Comparison of ENCODE assay signal across 29 cellular contexts in genomic region chr3:157412323-157412845, GRCh38. TPM values are rescaled to one million over a fixed set of nuclear protein-coding genes. Genes with fewer than 3 reads are reported as not detected.
"Had no signal": no experiment of that assay in that cellular context is flagged by ENCODE, and none has a peak within 500 bp of the region (broad histone marks: within the 10 kb centered on the region; RNA-seq: fewer than 3 reads in every experiment).

No MANE protein-coding gene starts in this region.

- H3K27ac ChIP-seq: KMS-11, SJCRH30, WERI-Rb-1 had no signal

- H3K27me3 ChIP-seq: MG63, SJCRH30 had no signal

- FAIRE-seq: colon had no signal

- H3K36me3 ChIP-seq: MG63, SJCRH30, WERI-Rb-1 had no signal

- H3K9ac ChIP-seq: KMS-11, SK-N-SH had no signal

- ATAC-seq: Panc1, Right ventricle myocardium inferior had no signal

- H3K4me2 ChIP-seq: KMS-11, SK-N-SH had no signal

- DNase-seq: activated CD4-positive, alpha-beta memory T cell treated with anti-CD3 and anti-CD28 coated beads, Interleukin-2, amount 10 ng/mL, durations not matched to agents 7 days and 5 days; activated CD4-positive, alpha-beta T cell treated with anti-CD3 and anti-CD28 coated beads for 36 hours; activated CD4-positive, alpha-beta T cell treated with anti-CD3 and anti-CD28 coated beads, Interleukin-2, amount 50 U/mL, for 1 hour; activated gamma-delta T cell treated with Interleukin-2 at 50 U/mL for 16 hours; activated naive CD4-positive, alpha-beta T cell treated with anti-CD3 and anti-CD28 coated beads, Interleukin-2, amount 10 ng/mL, durations not matched to agents 7 days and 5 days; activated naive CD8-positive, alpha-beta T cell treated with anti-CD3 and anti-CD28 coated beads for 36 hours; activated T-cell treated with anti-CD3 and anti-CD28 coated beads for 4 hours; activated T-cell treated with anti-CD3 and anti-CD28 coated beads, Interleukin-2, amount 50 U/mL, for 48 hours; cerebellar nuclear complex; MG63; NCI-H1105; NCI-H1436; NCI-H187 treated with DMSO at 0.1 percent for 48 hours; NCI-H2081 treated with DMSO at 0.1 percent for 48 hours; NCI-H345; NCI-H510A; OCI-M1; RPMI8226; SJCRH30; SK-N-SH; T-helper 1 cell; WERI-Rb-1 had no signal

- H3K4me3 ChIP-seq: MG63, SJCRH30 had no signal

- H3K9me3 ChIP-seq: MG63, SJCRH30, SK-N-SH had no signal

- H3K4me1 ChIP-seq: SJCRH30 had no signal

RNA-seq across cellular contexts. Expression of gene PTX3, which starts 24.3 kb away (rescaled TPM):
- total RNA-seq: activated CD4-positive, alpha-beta memory T cell treated with anti-CD3 and anti-CD28 coated beads, Interleukin-2, amount 10 ng/mL, durations not matched to agents 7 days and 5 days; activated CD8-positive, alpha-beta memory T cell treated with anti-CD3 and anti-CD28 coated beads for 36 hours; activated T-helper 2 cell treated with anti-CD3 and anti-CD28 coated beads, Interferon-gamma antibody, Interleukin-2, Interleukin-4, amounts not matched to agents 10 μg/mL and 5 μg/mL and 100 μg/mL, durations not matched to agents 14 hours and 24 hours and 36 hours; SJCRH30; T-helper 2 cell treated with Interferon-gamma antibody and Interleukin-4, amounts not matched to agents 100 ng/mL and 5 ng/mL, for 36 hours had no signal
